Comparison of ENCODE assay signal across 17 cellular contexts in the genomic region with DNA sequence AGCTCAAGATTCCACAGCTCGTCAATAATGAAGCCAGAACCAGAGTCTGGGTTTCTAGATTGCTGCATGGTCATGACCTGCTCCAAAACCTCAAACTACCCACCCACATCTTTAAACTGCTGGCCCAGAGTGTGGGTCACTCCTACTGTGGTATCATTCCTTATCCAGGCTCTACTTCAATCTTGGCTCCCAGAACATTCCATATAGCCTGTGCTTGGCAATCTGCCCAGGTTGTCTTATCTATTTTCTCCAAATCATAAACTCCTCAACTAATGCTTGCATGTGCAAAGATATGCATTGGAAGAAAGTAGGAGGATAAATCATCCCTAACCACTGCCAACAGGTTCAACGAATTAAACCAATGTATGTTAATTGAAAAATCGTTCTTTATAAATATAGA.
"Had no signal": no experiment of that assay in that cellular context is flagged by ENCODE, and none has a peak within 500 bp of the region (broad histone marks: within the 10 kb centered on the region; RNA-seq: fewer than 3 reads in every experiment).

No MANE protein-coding gene starts in this region.

- H3K27ac ChIP-seq: foreskin keratinocyte, stomach, thoracic aorta, transverse colon had no signal

- H3K4me1 ChIP-seq: foreskin keratinocyte, stomach, transverse colon had no signal

- H3K4me3 ChIP-seq: lung, stomach, thoracic aorta, transverse colon had no signal

- H3K9me3 ChIP-seq: stomach, thoracic aorta, transverse colon had no signal

- ATAC-seq: esophagus mucosa; foreskin keratinocyte; left colon; left ventricle myocardium superior; naive thymus-derived CD4-positive, alpha-beta T cell; sciatic nerve had no signal

- DNase-seq: effector memory CD4-positive, alpha-beta T cell; foreskin keratinocyte; left colon; left ventricle myocardium superior; mesenchymal stem cell; naive thymus-derived CD4-positive, alpha-beta T cell; posterior cingulate gyrus; stimulated activated CD4-positive, alpha-beta T cell treated with anti-CD3 and anti-CD28 coated beads, Interleukin-2, amount 100 ng/mL, for 24 hours; stimulated activated CD4-positive, alpha-beta T cell treated with anti-CD3 and anti-CD28 coated beads, Interleukin-4, amount 100 ng/mL, for 4 hours; stimulated activated naive CD4-positive, alpha-beta T cell; stomach; substantia nigra; transverse colon had no signal

- H3K36me3 ChIP-seq: stomach, thoracic aorta, transverse colon had no signal
